ENCODE assay signal across 21 cellular contexts in the genomic region with DNA sequence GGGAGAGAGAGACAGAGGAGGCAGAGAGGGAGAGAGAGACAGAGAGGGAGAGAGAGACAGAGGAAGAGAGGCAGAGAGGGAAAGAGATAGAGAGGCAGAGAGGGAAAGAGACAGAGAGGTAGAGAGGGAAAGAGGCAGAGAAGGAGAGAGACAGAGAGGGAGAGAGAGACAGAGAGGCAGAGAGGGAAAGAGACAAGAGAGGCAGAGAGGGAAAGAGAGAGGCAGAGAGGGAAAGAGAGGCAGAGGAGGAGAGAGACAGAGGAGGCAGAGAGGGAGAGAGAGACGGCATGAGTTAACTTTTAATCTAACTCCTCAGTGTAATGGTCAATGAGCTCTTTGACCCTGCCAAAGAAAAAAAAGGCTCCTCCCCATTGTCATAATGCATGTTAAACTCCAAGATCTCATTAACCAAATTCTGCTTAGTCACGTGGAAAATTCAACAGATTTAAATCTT. TPM values are rescaled to one million over a fixed set of nuclear protein-coding genes. Genes with fewer than 3 reads are reported as not detected.
"Had no signal": no experiment of that assay in that cellular context is flagged by ENCODE, and none has a peak within 500 bp of the region (broad histone marks: within the 10 kb centered on the region; RNA-seq: fewer than 3 reads in every experiment).

No MANE protein-coding gene starts in this region.

- H3K36me3 Mint-ChIP-seq: activated naive CD4-positive, alpha-beta T cell treated with anti-CD3 and anti-CD28 coated beads, Interleukin-2, amount 50 U/mL, for 24 hours; memory B cell; naive thymus-derived CD4-positive, alpha-beta T cell had no signal

- H3K4me3 ChIP-seq: ascending aorta, breast epithelium, coronary artery, gastroesophageal sphincter, heart left ventricle, right atrium auricular region, suprapubic skin, transverse colon, uterus had no signal

- H3K4me1 Mint-ChIP-seq: activated B cell treated with CpG ODN at 0.5 μM for 24 hours; activated naive CD4-positive, alpha-beta T cell treated with anti-CD3 and anti-CD28 coated beads, Interleukin-2, amount 50 U/mL, for 24 hours; memory B cell had no signal

- H3K9me3 ChIP-seq: ascending aorta, breast epithelium, gastroesophageal sphincter, heart left ventricle, right atrium auricular region, suprapubic skin, transverse colon, uterus had no signal

- H3K9me3 Mint-ChIP-seq: activated B cell treated with CpG ODN at 0.5 μM for 24 hours; activated naive CD4-positive, alpha-beta T cell treated with anti-CD3 and anti-CD28 coated beads, Interleukin-2, amount 50 U/mL, for 24 hours; activated T-cell treated with anti-CD3 and anti-CD28 coated beads, Interleukin-2, amount 50 U/mL, for 72 hours; memory B cell; stimulated activated naive CD8-positive, alpha-beta T cell treated with anti-CD3 and anti-CD28 coated beads, Interleukin-15, Interleukin-2, amounts not matched to agents 100 ng/mL and 50 ng/mL, for 24 hours; T-helper 2 cell treated with Interferon-gamma antibody and Interleukin-4, amounts not matched to agents 5 μg/mL and 100 μg/mL, for 36 hours had no signal

- H3K27ac Mint-ChIP-seq: activated B cell treated with CpG ODN at 0.5 μM for 24 hours; activated naive CD4-positive, alpha-beta T cell treated with anti-CD3 and anti-CD28 coated beads, Interleukin-2, amount 50 U/mL, for 24 hours; activated T-cell treated with anti-CD3 and anti-CD28 coated beads, Interleukin-2, amount 50 U/mL, for 72 hours; memory B cell; naive thymus-derived CD4-positive, alpha-beta T cell; stimulated activated naive CD8-positive, alpha-beta T cell treated with anti-CD3 and anti-CD28 coated beads, Interleukin-15, Interleukin-2, amounts not matched to agents 100 ng/mL and 50 ng/mL, for 24 hours; T-helper 2 cell treated with Interferon-gamma antibody and Interleukin-4, amounts not matched to agents 5 μg/mL and 100 μg/mL, for 36 hours had no signal

- DNase-seq: activated B cell treated with CpG ODN at 0.5 μM for 24 hours; activated CD4-positive, alpha-beta T cell treated with anti-CD3 and anti-CD28 coated beads, Interleukin-2, amount 50 U/mL, for 1 hour; activated CD8-positive, alpha-beta memory T cell treated with anti-CD3 and anti-CD28 coated beads for 24 hours; activated gamma-delta T cell; activated T-cell treated with anti-CD3 and anti-CD28 coated beads, Interleukin-2, amount 50 U/mL, for 72 hours; heart left ventricle; left ventricle myocardium superior; naive thymus-derived CD4-positive, alpha-beta T cell; posterior cingulate gyrus; transverse colon; uterus had no signal

- H3K4me1 ChIP-seq: ascending aorta, breast epithelium, gastroesophageal sphincter, heart left ventricle, right atrium auricular region, suprapubic skin, transverse colon, uterus had no signal

- H3K36me3 ChIP-seq: ascending aorta, breast epithelium, gastroesophageal sphincter, heart left ventricle, right atrium auricular region, suprapubic skin, transverse colon, uterus had no signal

- H3K27me3 ChIP-seq: ascending aorta, right atrium auricular region, uterus had no signal

- H3K4me3 Mint-ChIP-seq: activated B cell treated with CpG ODN at 0.5 μM for 24 hours; activated naive CD4-positive, alpha-beta T cell treated with anti-CD3 and anti-CD28 coated beads, Interleukin-2, amount 50 U/mL, for 24 hours; activated T-cell treated with anti-CD3 and anti-CD28 coated beads, Interleukin-2, amount 50 U/mL, for 72 hours; memory B cell; naive thymus-derived CD4-positive, alpha-beta T cell; stimulated activated naive CD8-positive, alpha-beta T cell treated with anti-CD3 and anti-CD28 coated beads, Interleukin-15, Interleukin-2, amounts not matched to agents 100 ng/mL and 50 ng/mL, for 24 hours; T-helper 2 cell treated with Interferon-gamma antibody and Interleukin-4, amounts not matched to agents 5 μg/mL and 100 μg/mL, for 36 hours had no signal

- H3K27ac ChIP-seq: ascending aorta, breast epithelium, coronary artery, gastroesophageal sphincter, heart left ventricle, right atrium auricular region, suprapubic skin, transverse colon, uterus had no signal

RNA-seq across cellular contexts. Expression of a gene that starts 7.1 kb away (rescaled TPM):
- total RNA-seq: activated B cell treated with CpG ODN at 0.5 μM for 24 hours; naive thymus-derived CD4-positive, alpha-beta T cell had no signal
- polyA plus RNA-seq: naive thymus-derived CD4-positive, alpha-beta T cell had no signal
